ENCODE assay signal across 9 cellular contexts in the genomic region with DNA sequence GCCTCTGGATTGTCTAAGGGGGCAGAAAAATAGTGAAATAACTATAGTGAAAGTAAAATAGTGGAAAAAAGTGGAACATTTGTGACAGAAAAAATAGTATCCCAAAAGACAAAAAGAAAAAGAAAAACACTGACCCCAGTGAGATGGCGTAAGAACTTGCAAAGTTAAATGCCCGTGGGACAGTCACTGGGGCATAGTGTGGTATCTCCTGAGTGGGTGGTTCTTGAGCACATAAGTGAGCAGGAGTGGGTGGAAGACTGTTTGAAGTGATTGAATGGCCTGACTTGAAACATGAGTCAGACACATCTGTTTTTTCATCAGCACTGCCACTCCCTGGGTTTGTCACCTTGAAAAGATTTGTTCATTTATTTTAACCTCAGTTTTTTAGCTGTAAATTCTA. TPM values are rescaled to one million over a fixed set of nuclear protein-coding genes. Genes with fewer than 3 reads are reported as not detected.
DNase-seq lines count a peak whose midpoint lies in the region; ATAC-seq and TF ChIP-seq lines count a peak whose summit lies in the region.
"Had no signal": no experiment of that assay in that cellular context is flagged by ENCODE, and none has a peak within 500 bp of the region (broad histone marks: within the 10 kb centered on the region; RNA-seq: fewer than 3 reads in every experiment).

No MANE protein-coding gene starts in this region.

- intact Hi-C loops in IMR-90 (cut with micrococcal nuclease): loop anchor here (5.0 to 10.0 kb wide), 2 partner anchors 101 to 122 kb away; a partner anchor contains a TSS
- intact Hi-C loops in tibial artery (cut with DNase I; ENCODE audit: low total_unique reads): no loop called here

- WGBS in IMR-90 (ENCODE audit: extremely low coverage in 2 of 2, insufficient read length in 1 of 2), 2 experiments: no CpG with 5 or more reads among the region's 2 CpGs
- no CpG with 5 or more reads among the region's 2 CpGs for WGBS in mesendoderm (ENCODE audit: extremely low coverage, insufficient coverage, low lambda C conversion rate)

- H3K27me3 Mint-ChIP-seq in activated naive CD8-positive, alpha-beta T cell treated with anti-CD3 and anti-CD28 coated beads for 36 hours: no peaks in the 10 kb centered on the region

- no peak overlapping the region for H2AFZ ChIP-seq in IMR-90 (replicated peaks; ENCODE audit: low read length, poor library complexity)

- peak; percentile 13 for DNase-seq in BJ (ENCODE audit: low read depth)
- peak; percentile 66 for DNase-seq in IMR-90
- peak; percentile 33 for DNase-seq in activated naive CD8-positive, alpha-beta T cell treated with anti-CD3 and anti-CD28 coated beads for 36 hours
- DNase-seq in mesendoderm: peak; percentile 25
- no peak for DNase-seq in SKM-1 treated with dmso at 0.1 percent for 144 hours (lab: John Stamatoyannopoulos, UW; ENCODE audit: unreplicated experiment)
- no peak for DNase-seq in tibial artery
- DNase-seq: NCI-H1694 treated with DMSO at 0.1 percent for 48 hours had no signal

- CTCF ChIA-PET in BJ (lab: Yijun Ruan, JAX) (no interaction called here), IMR-90 (lab: Yijun Ruan, JAX) (no interaction called here)

- H3K4me1 ChIP-seq in IMR-90 (ENCODE audit: control insufficient read depth, insufficient read depth, low read length): peaks cover 5% of the 10 kb centered on the region; the same call in 1 of the 2 replicates
- H3K4me1 ChIP-seq in mesendoderm (ENCODE audit: control insufficient read depth, low read depth, low read length): no peaks in the 10 kb centered on the region
- H3K4me1 ChIP-seq in tibial artery: peaks cover 0 to 11% (median 4%) of the 10 kb centered on the region in 4 donors

- TF ChIP-seq POLR2A in IMR-90 (IDR thresholded peaks at IDR 0.05; ENCODE audit: low read depth, low read length): no peak

- H2BK15ac ChIP-seq in IMR-90 (ENCODE audit: low read depth, low read length) (no peak overlapping the region), mesendoderm (replicated peaks; ENCODE audit: low read depth) (no peak overlapping the region)

- H3K9ac ChIP-seq in IMR-90 (ENCODE audit: low read depth, low read length) (no peak overlapping the region), mesendoderm (ENCODE audit: low read length) (no peak overlapping the region)

- H3K27me3 ChIP-seq in BJ (ENCODE audit: control insufficient read depth, insufficient read depth, low read length) (no peaks in the 10 kb centered on the region), IMR-90 (ENCODE audit: control insufficient read depth, insufficient read depth, low read length) (no peaks in the 10 kb centered on the region), mesendoderm (ENCODE audit: insufficient read depth, low read length, poor library complexity) (no peaks in the 10 kb centered on the region), tibial artery (no peaks in the 10 kb centered on the region)

- ATAC-seq in IMR-90 (ENCODE audit: low read depth) (no peak), HG02884 (IDR thresholded peaks at IDR 0.05; ENCODE audit: unreplicated experiment) (no peak), GM19467 (IDR thresholded peaks at IDR 0.05; ENCODE audit: unreplicated experiment) (no peak)

- H2BK5ac ChIP-seq in IMR-90 (ENCODE audit: low read depth, low read length, poor library complexity, severe bottlenecking): no peak overlapping the region
- no peak overlapping the region for H2BK5ac ChIP-seq in mesendoderm (ENCODE audit: low read length)

- H2BK120ac ChIP-seq in IMR-90 (ENCODE audit: low read depth, low read length): no peak overlapping the region
- no peak overlapping the region for H2BK120ac ChIP-seq in mesendoderm (ENCODE audit: low read depth, low read length)

- no peaks in the 10 kb centered on the region for H3K9me1 ChIP-seq in IMR-90 (ENCODE audit: insufficient read depth, low read length)

- H4K20me1 ChIP-seq in IMR-90 (ENCODE audit: insufficient read depth, low read length): no peaks in the 10 kb centered on the region

- peaks cover 64% of the 10 kb centered on the region for H3K36me3 Mint-ChIP-seq in activated naive CD8-positive, alpha-beta T cell treated with anti-CD3 and anti-CD28 coated beads for 36 hours

- H2BK20ac ChIP-seq in IMR-90 (ENCODE audit: low read depth, low read length): no peak overlapping the region

- dilution Hi-C loops in IMR-90 (cut with HindIII; ENCODE audit: low sequenced_read_pairs, unreplicated experiment): no loop called here

- no peak for TF ChIP-seq RAD21 in IMR-90 (IDR thresholded peaks at IDR 0.05; ENCODE audit: low read length)

- H3K23ac ChIP-seq in IMR-90 (ENCODE audit: low read depth, low read length) (no peak overlapping the region), mesendoderm (ENCODE audit: low read length) (no peak overlapping the region)

- H2AK9ac ChIP-seq in IMR-90 (replicated peaks; ENCODE audit: low read depth, low read length, poor library complexity): no peak overlapping the region

- H4K91ac ChIP-seq in IMR-90 (ENCODE audit: insufficient read depth, low read depth, low read length): no peak overlapping the region

- peak overlapping the region; percentile 3; the same call in 1 of the 2 replicates for H3K4me2 ChIP-seq in IMR-90 (ENCODE audit: low read depth, low read length)
- no peak overlapping the region for H3K4me2 ChIP-seq in mesendoderm (ENCODE audit: low read length)

- no peak overlapping the region for H3K56ac ChIP-seq in IMR-90 (ENCODE audit: extremely low read depth, insufficient read depth, low read length)
- no peak overlapping the region for H3K56ac ChIP-seq in mesendoderm (ENCODE audit: low read length)

- peaks cover 20% of the 10 kb centered on the region for H3K79me2 ChIP-seq in mesendoderm (ENCODE audit: control insufficient read depth, insufficient read depth, low read length)

- H3K9me3 Mint-ChIP-seq in activated naive CD8-positive, alpha-beta T cell treated with anti-CD3 and anti-CD28 coated beads for 36 hours: peaks cover 1% of the 10 kb centered on the region

- H3K4me3 Mint-ChIP-seq in activated naive CD8-positive, alpha-beta T cell treated with anti-CD3 and anti-CD28 coated beads for 36 hours: peak overlapping the region; percentile 100

- H3K4ac ChIP-seq in IMR-90 (ENCODE audit: low read depth, low read length) (no peak overlapping the region), mesendoderm (ENCODE audit: low read depth, low read length) (no peak overlapping the region)

- H2AK5ac ChIP-seq in IMR-90 (ENCODE audit: low read depth, low read length) (no peak overlapping the region), mesendoderm (ENCODE audit: low read length) (no peak overlapping the region)

- no peak overlapping the region for H3K27ac ChIP-seq in IMR-90 (ENCODE audit: insufficient read depth, low read length)
- no peak overlapping the region for H3K27ac ChIP-seq in mesendoderm (ENCODE audit: low read depth, low read length)
- H3K27ac ChIP-seq in tibial artery: no peak overlapping the region

- peak overlapping the region; percentile 100 for H3K27ac Mint-ChIP-seq in activated naive CD8-positive, alpha-beta T cell treated with anti-CD3 and anti-CD28 coated beads for 36 hours

- no peak overlapping the region for H3K14ac ChIP-seq in IMR-90 (replicated peaks; ENCODE audit: low read depth, low read length)

- POLR2A ChIA-PET in BJ (lab: Charles Lee): no interaction called here
- POLR2A ChIA-PET in IMR-90 (lab: Charles Lee; ENCODE audit: unreplicated experiment): interaction anchor here (0.7 kb wide), 1 partner anchor 28 kb away, joined by 4 read pairs; no protein-coding TSS in a partner anchor

- H3K36me3 ChIP-seq in BJ (ENCODE audit: control insufficient read depth, insufficient read depth, low read length): no peaks in the 10 kb centered on the region; the same call in 1 of the 2 replicates
- peaks cover 12% of the 10 kb centered on the region for H3K36me3 ChIP-seq in IMR-90 (ENCODE audit: control insufficient read depth, insufficient read depth, low read length)
- H3K36me3 ChIP-seq in mesendoderm (ENCODE audit: control insufficient read depth, insufficient read depth, low read length): no peaks in the 10 kb centered on the region
- peaks cover 0 to 36% (median 34%) of the 10 kb centered on the region in 3 donors for H3K36me3 ChIP-seq in tibial artery

- H3K18ac ChIP-seq in IMR-90 (ENCODE audit: low read depth, low read length) (no peak overlapping the region), mesendoderm (ENCODE audit: low read length) (no peak overlapping the region)

- H3K4me3 ChIP-seq in BJ (ENCODE audit: low read depth, low read length) (no peak overlapping the region), IMR-90 (ENCODE audit: insufficient read depth, low read depth, low read length) (no peak overlapping the region), mesendoderm (ENCODE audit: low read length) (no peak overlapping the region), tibial artery (no peak overlapping the region)

- H4K8ac ChIP-seq in IMR-90 (ENCODE audit: low read depth in 2 of 2, low read length in 2 of 2): no peak overlapping the region
- H4K8ac ChIP-seq in mesendoderm (ENCODE audit: low read depth, low read length): no peak overlapping the region

- H4K5ac ChIP-seq in IMR-90 (ENCODE audit: low read depth, low read length): no peak overlapping the region
- no peak overlapping the region for H4K5ac ChIP-seq in mesendoderm (ENCODE audit: low read length)

- no TSS peak for BruUV-seq in IMR-90 (replicated peaks; lab: Mats Ljungman, UMichigan)

- H3K9me3 ChIP-seq in IMR-90 (ENCODE audit: control insufficient read depth, insufficient read depth, low read length) (no peaks in the 10 kb centered on the region), tibial artery (no peaks in the 10 kb centered on the region)

- H3K79me1 ChIP-seq in IMR-90 (ENCODE audit: low read depth in 1 of 2, low read length in 2 of 2): peaks cover 18 to 20% of the 10 kb centered on the region in 2 experiments; a peak in 3 of 4 replicates
- peaks cover 2% of the 10 kb centered on the region for H3K79me1 ChIP-seq in mesendoderm (ENCODE audit: low read length)

- H3K4me1 Mint-ChIP-seq in activated naive CD8-positive, alpha-beta T cell treated with anti-CD3 and anti-CD28 coated beads for 36 hours: peaks cover 55% of the 10 kb centered on the region

- no peak for TF ChIP-seq CTCF in BJ (IDR thresholded peaks at IDR 0.05; ENCODE audit: insufficient read depth, low read depth, low read length)
- TF ChIP-seq CTCF in IMR-90 (conservative IDR thresholded peaks at IDR 0.05; ENCODE audit: low read depth, low read length): no peak
- no peak for TF ChIP-seq CTCF in tibial artery (IDR thresholded peaks at IDR 0.05)

- in situ Hi-C loops in IMR-90 (cut with MboI; ENCODE audit: low sequenced_read_pairs): no loop called here

RNA-seq across cellular contexts. Expression of a gene that starts 2.5 kb away (rescaled TPM):
- polyA plus RNA-seq in BJ (2011; rRNA removed) (5.3 and 5.9 TPM in 2 replicates), IMR-90 (2012; rRNA removed) (3.0 and 5.4 TPM in 2 replicates)
- 7.2 TPM in 2 replicates for polyA minus RNA-seq in BJ (2011; rRNA and poly(A)+ RNA removed)
- 7.2 and 8.4 TPM in 2 replicates for total RNA-seq in IMR-90 (2012; rRNA removed)
- polyA plus RNA-seq in IMR-90 (2012; cell fraction: cytosol; rRNA removed): 1.8 and 4.1 TPM in 2 replicates
- 3.0 and 5.9 TPM in 2 replicates for polyA plus RNA-seq in IMR-90 (2012; cell fraction: nucleus; rRNA removed; ENCODE audit: low replicate concordance)
- total RNA-seq in activated naive CD8-positive, alpha-beta T cell treated with anti-CD3 and anti-CD28 coated beads for 36 hours: 10 to 100 TPM; 18.7 to 21.2 TPM
- polyA plus RNA-seq in mesendoderm (2013, experiment 1 of 2): 11.7 TPM
- 13.5 TPM for polyA plus RNA-seq in mesendoderm (2013, experiment 2 of 2)

RNA-seq across cellular contexts. Expression of a gene that starts 59.0 kb away (rescaled TPM):
- polyA plus RNA-seq in BJ (2011; rRNA removed) (5.6 and 7.9 TPM in 2 replicates), IMR-90 (2012; rRNA removed) (5.6 and 7.2 TPM in 2 replicates)
- 4.2 and 4.5 TPM in 2 replicates for polyA minus RNA-seq in BJ (2011; rRNA and poly(A)+ RNA removed)
- 14.3 and 15.6 TPM in 2 replicates for total RNA-seq in IMR-90 (2012; rRNA removed)
- 1.7 TPM in 2 replicates for polyA plus RNA-seq in IMR-90 (2012; cell fraction: cytosol; rRNA removed)
- 1.8 and 7.2 TPM in 2 replicates for polyA plus RNA-seq in IMR-90 (2012; cell fraction: nucleus; rRNA removed; ENCODE audit: low replicate concordance)
- total RNA-seq in activated naive CD8-positive, alpha-beta T cell treated with anti-CD3 and anti-CD28 coated beads for 36 hours: 10 to 100 TPM; 18.8 to 20.5 TPM
- polyA plus RNA-seq in mesendoderm (2013, experiment 1 of 2): 66.4 TPM
- 64.3 TPM for polyA plus RNA-seq in mesendoderm (2013, experiment 2 of 2)

Comparison
In these comparisons a context has a peak if more than half of its experiments do, and no peak if none do; other contexts are left out.
1. DNase-seq: peak in BJ (single experiment), IMR-90 (single experiment), activated naive CD8-positive, alpha-beta T cell treated with anti-CD3 and anti-CD28 coated beads for 36 hours (single experiment) and mesendoderm (single experiment); none in SKM-1 treated with dmso at 0.1 percent for 144 hours (single experiment) and tibial artery (0 of 2).